Comparison of ENCODE assay signal across 18 cellular contexts in the genomic region with DNA sequence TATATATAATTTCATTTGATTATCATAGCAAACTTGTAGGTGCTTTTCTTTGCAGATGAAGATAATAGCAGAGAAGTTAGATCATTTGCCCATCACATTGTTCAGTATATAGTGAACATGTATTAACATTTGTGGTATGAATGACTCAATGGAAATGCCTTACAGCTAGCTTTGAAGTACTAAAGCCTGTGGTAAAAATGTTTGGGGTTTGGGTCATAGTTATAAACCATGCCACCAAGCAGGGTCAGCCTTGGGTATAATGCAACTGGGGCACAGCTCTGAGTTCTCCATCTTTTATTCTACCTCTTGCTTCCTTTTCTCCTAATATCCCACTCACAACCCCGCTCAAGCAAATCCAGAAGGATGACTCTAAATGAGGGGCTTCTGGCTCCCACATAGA.
DNase-seq lines count a peak whose midpoint lies in the region; FAIRE-seq and TF ChIP-seq lines count a peak whose summit lies in the region.
"Had no signal": no experiment of that assay in that cellular context is flagged by ENCODE, and none has a peak within 500 bp of the region (broad histone marks: within the 10 kb centered on the region; RNA-seq: fewer than 3 reads in every experiment).

No MANE protein-coding gene starts in this region.

- peak overlapping the region; percentile 40 for H3K27ac ChIP-seq in AG04450 (ENCODE audit: low read depth, low read length)
- no peak overlapping the region for H3K27ac ChIP-seq in keratinocyte (ENCODE audit: control insufficient read depth, insufficient read depth, low read length)
- no peak overlapping the region for H3K27ac ChIP-seq in neuronal stem cell (replicated peaks; ENCODE audit: low read length)
- H3K27ac ChIP-seq: heart left ventricle, neutrophil, upper lobe of left lung had no signal

- no peak overlapping the region for H4K91ac ChIP-seq in neuronal stem cell (ENCODE audit: low read depth, low read length, poor library complexity)

- H3K36me3 ChIP-seq in keratinocyte (ENCODE audit: control insufficient read depth in 2 of 2, extremely low read depth in 1 of 2, insufficient read depth in 2 of 2, low read length in 2 of 2), result no peaks in the 10 kb centered on the region
- peaks cover 0 to 13% of the 10 kb centered on the region in 2 donors for H3K36me3 ChIP-seq in neuronal stem cell (replicated peaks in 1 of 2; ENCODE audit: control insufficient read depth in 2 of 2, insufficient read depth in 2 of 2, low read length in 2 of 2)
- H3K36me3 ChIP-seq: heart left ventricle, neutrophil, upper lobe of left lung had no signal

- H3K4me3 ChIP-seq in AG04450 (ENCODE audit: low read depth, low read length) (no peak overlapping the region), astrocyte of the cerebellum (ENCODE audit: low read depth, low read length) (no peak overlapping the region), keratinocyte (ENCODE audit: control insufficient read depth in 2 of 3, extremely low read depth in 1 of 3, insufficient read depth in 2 of 3, low read depth in 1 of 3, low read length in 3 of 3) (peak overlapping the region in 1 of 3 experiments; percentile 35), neuronal stem cell (ENCODE audit: low read length in 2 of 2) (no peak overlapping the region)
- H3K4me3 ChIP-seq: heart left ventricle, upper lobe of left lung had no signal

- H2BK15ac ChIP-seq in neuronal stem cell (ENCODE audit: low read length), result no peak overlapping the region

- H4K8ac ChIP-seq in neuronal stem cell (ENCODE audit: low read depth, low read length), result no peak overlapping the region

- H3K18ac ChIP-seq in neuronal stem cell (ENCODE audit: low read length), result no peak overlapping the region

- no peak overlapping the region for H2BK120ac ChIP-seq in neuronal stem cell (ENCODE audit: low read depth, low read length)

- no peaks in the 10 kb centered on the region for H4K20me1 ChIP-seq in keratinocyte (ENCODE audit: control insufficient read depth, extremely low read depth, insufficient read depth, low read length)

- H2BK12ac ChIP-seq in neuronal stem cell (ENCODE audit: low read length), result no peak overlapping the region

- in situ Hi-C loops in astrocyte of the cerebellum (cut with HindIII; ENCODE audit: low sequenced_read_pairs), result no loop called here

- no peak overlapping the region for H2AK5ac ChIP-seq in neuronal stem cell (ENCODE audit: low read depth, low read length)

- peak; percentile 82 for FAIRE-seq in keratinocyte (lab: Jason Lieb, UNC)

- peaks cover 19% of the 10 kb centered on the region for H3K4me1 ChIP-seq in keratinocyte (ENCODE audit: control insufficient read depth, extremely low read depth, insufficient read depth, low read length)
- H3K4me1 ChIP-seq in neuronal stem cell (ENCODE audit: control insufficient read depth in 2 of 2, insufficient read depth in 1 of 2, low read depth in 1 of 2, low read length in 2 of 2), result no peaks in the 10 kb centered on the region
- H3K4me1 ChIP-seq: heart left ventricle, upper lobe of left lung had no signal

- CTCF ChIA-PET in AG04450 (lab: Charles Lee), result no interaction called here

- peak overlapping the region; percentile 58 for H3K4me2 ChIP-seq in keratinocyte (ENCODE audit: control insufficient read depth, extremely low read depth, insufficient read depth, low read depth, low read length)
- no peak overlapping the region for H3K4me2 ChIP-seq in neuronal stem cell (ENCODE audit: insufficient read depth, low read length, poor library complexity, severe bottlenecking)

- no peaks in the 10 kb centered on the region for H3K79me1 ChIP-seq in neuronal stem cell (ENCODE audit: low read depth, low read length)

- no peaks in the 10 kb centered on the region for H3K79me2 ChIP-seq in keratinocyte (ENCODE audit: control insufficient read depth, insufficient read depth, low read length)

- no peak overlapping the region for H3K14ac ChIP-seq in neuronal stem cell (ENCODE audit: low read length)

- H2AFZ ChIP-seq in keratinocyte (ENCODE audit: control insufficient read depth, low read length), result no peak overlapping the region
- no peak overlapping the region for H2AFZ ChIP-seq in neuronal stem cell (ENCODE audit: low read length)

- POLR2A ChIA-PET in AG04450 (lab: Yijun Ruan, JAX), result no interaction called here

- dilution Hi-C loops in keratinocyte (cut with MboI; ENCODE audit: extremely low pct_ligation_motif_present, low sequenced_read_pairs), result no loop called here

- no CpG with 5 or more reads among the region's 1 CpG for WGBS in neuronal stem cell (ENCODE audit: extremely low coverage in 2 of 2, insufficient read length in 2 of 2, insufficient replicate concordance in 1 of 2), 2 donors

- DNase-seq in AG04450 (ENCODE audit: low read depth, low spot score) (peak; percentile 45), HS-5 (ENCODE audit: low read depth) (peak; percentile 76), astrocyte of the cerebellum (ENCODE audit: low read depth) (peak; percentile 53), keratinocyte (ENCODE audit: low read depth, low spot score) (peak; percentile 36), HT-29 (ENCODE audit: low spot score) (no peak), neuronal stem cell (ENCODE audit: low spot score) (no peak), NCI-H187 treated with DMSO at 0.1 percent for 48 hours (lab: John Stamatoyannopoulos, UW) (no peak), DMS 273 (lab: John Stamatoyannopoulos, UW; ENCODE audit: unreplicated experiment) (no peak)
- DNase-seq: activated CD8-positive, alpha-beta memory T cell treated with anti-CD3 and anti-CD28 coated beads, Interleukin-2, amount 50 U/mL, for 4 hours; activated naive CD8-positive, alpha-beta T cell treated with anti-CD3 and anti-CD28 coated beads, Interleukin-2, amount 10 ng/mL, durations not matched to agents 7 days and 5 days; AML-193; DMS79; heart left ventricle; KBM-7; NCI-H1930; NCI-H748 treated with DMSO at 0.1 percent for 48 hours; upper lobe of left lung had no signal

- H2BK5ac ChIP-seq in neuronal stem cell (ENCODE audit: low read length), result no peak overlapping the region

- H3K9me3 ChIP-seq in AG04450 (ENCODE audit: control insufficient read depth, insufficient read depth, low read length), result no peaks in the 10 kb centered on the region
- no peaks in the 10 kb centered on the region for H3K9me3 ChIP-seq in keratinocyte (ENCODE audit: control insufficient read depth, low read depth, low read length)
- H3K9me3 ChIP-seq in neuronal stem cell (replicated peaks in 1 of 2; ENCODE audit: control insufficient read depth in 2 of 2, insufficient read depth in 1 of 2, low read depth in 1 of 2, low read length in 2 of 2), result no peaks in the 10 kb centered on the region
- H3K9me3 ChIP-seq: heart left ventricle, neutrophil, upper lobe of left lung had no signal

- H3K27me3 ChIP-seq in AG04450 (ENCODE audit: control insufficient read depth, insufficient read depth, low read length), result no peaks in the 10 kb centered on the region
- no peaks in the 10 kb centered on the region for H3K27me3 ChIP-seq in keratinocyte (ENCODE audit: control insufficient read depth, extremely low read depth, insufficient read depth, low read length)
- no peaks in the 10 kb centered on the region for H3K27me3 ChIP-seq in neuronal stem cell (ENCODE audit: control insufficient read depth in 3 of 3, insufficient read depth in 3 of 3, low read depth in 1 of 3, low read length in 3 of 3)
- H3K27me3 ChIP-seq: heart left ventricle, neutrophil, upper lobe of left lung had no signal

- H3K9me1 ChIP-seq in keratinocyte (ENCODE audit: control insufficient read depth, extremely low read depth, insufficient read depth, low read length), result no peaks in the 10 kb centered on the region

- no peak for TF ChIP-seq CTCF in AG04450 (IDR thresholded peaks at IDR 0.05; ENCODE audit: low read depth, low read length)
- no peak for TF ChIP-seq CTCF in astrocyte of the cerebellum (IDR thresholded peaks at IDR 0.05; ENCODE audit: low read depth, low read length, missing control alignments)
- no peak for TF ChIP-seq CTCF in keratinocyte (optimal IDR thresholded peaks at IDR 0.05 in 1 of 3, IDR thresholded peaks at IDR 0.05 in 1 of 3, conservative IDR thresholded peaks at IDR 0.05 in 1 of 3; ENCODE audit: extremely low read depth in 1 of 3, insufficient read depth in 2 of 3, low read length in 3 of 3)

- H3K23ac ChIP-seq in neuronal stem cell (ENCODE audit: low read depth, low read length, poor library complexity), result no peak overlapping the region

- H3K4ac ChIP-seq in neuronal stem cell (ENCODE audit: low read length), result no peak overlapping the region

- H3K9ac ChIP-seq in keratinocyte (ENCODE audit: control insufficient read depth, extremely low read depth, insufficient read depth, low read length), result no peak overlapping the region
- H3K9ac ChIP-seq in neuronal stem cell (ENCODE audit: low read depth, low read length, poor library complexity), result no peak overlapping the region

Comparison
In these comparisons a context has a peak if more than half of its experiments do, and no peak if none do; other contexts are left out.
1. DNase-seq: peak in AG04450 (single experiment), HS-5 (single experiment), astrocyte of the cerebellum (single experiment) and keratinocyte (single experiment); none in HT-29 (single experiment), neuronal stem cell (single experiment), NCI-H187 treated with DMSO at 0.1 percent for 48 hours (single experiment) and DMS 273 (single experiment).